1 cellular context compared by ENCODE assay signal in genomic region chr4:10084651-10085320, GRCh38.
TF ChIP-seq lines count a peak whose summit lies in the region.

No MANE protein-coding gene starts in this region.

TF ChIP-seq in HepG2, 621 proteins besides CTCF, POLR2A, EP300 and RAD21:
- TF ChIP-seq, protein P1, sequence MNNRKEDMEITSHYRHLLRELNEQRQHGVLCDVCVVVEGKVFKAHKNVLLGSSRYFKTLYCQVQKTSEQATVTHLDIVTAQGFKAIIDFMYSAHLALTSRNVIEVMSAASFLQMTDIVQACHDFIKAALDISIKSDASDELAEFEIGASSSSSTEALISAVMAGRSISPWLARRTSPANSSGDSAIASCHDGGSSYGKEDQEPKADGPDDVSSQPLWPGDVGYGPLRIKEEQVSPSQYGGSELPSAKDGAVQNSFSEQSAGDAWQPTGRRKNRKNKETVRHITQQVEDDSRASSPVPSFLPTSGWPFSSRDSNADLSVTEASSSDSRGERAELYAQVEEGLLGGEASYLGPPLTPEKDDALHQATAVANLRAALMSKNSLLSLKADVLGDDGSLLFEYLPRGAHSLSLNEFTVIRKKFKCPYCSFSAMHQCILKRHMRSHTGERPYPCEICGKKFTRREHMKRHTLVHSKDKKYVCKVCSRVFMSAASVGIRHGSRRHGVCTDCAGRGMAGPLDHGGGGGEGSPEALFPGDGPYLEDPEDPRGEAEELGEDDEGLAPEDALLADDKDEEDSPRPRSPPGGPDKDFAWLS (CRISPR knock-in tag; IDR thresholded peaks at IDR 0.05; ENCODE audit: borderline replicate concordance), result no peak
- TF ChIP-seq IRF9 (CRISPR knock-in tag; IDR thresholded peaks at IDR 0.05; ENCODE audit: borderline replicate concordance), result no peak
